In genomic region chr9:123601828-123602227, GRCh38 we compare ENCODE assay signal across 36 cellular contexts.
"Had no signal": no experiment of that assay in that cellular context is flagged by ENCODE, and none has a peak within 500 bp of the region (broad histone marks: within the 10 kb centered on the region; RNA-seq: fewer than 3 reads in every experiment).

No MANE protein-coding gene starts in this region.

- H3K9me3 ChIP-seq: adrenal gland, ascending aorta, body of pancreas, breast epithelium had no signal

- H3K4me3 Mint-ChIP-seq: activated naive CD4-positive, alpha-beta T cell treated with anti-CD3 and anti-CD28 coated beads for 36 hours; activated naive CD4-positive, alpha-beta T cell treated with anti-CD3 and anti-CD28 coated beads, Interleukin-2, amount 10 ng/mL, durations not matched to agents 7 days and 5 days; activated naive CD4-positive, alpha-beta T cell treated with anti-CD3 and anti-CD28 coated beads, Interleukin-2, amount 50 U/mL, for 24 hours; activated naive CD8-positive, alpha-beta T cell; activated naive CD8-positive, alpha-beta T cell treated with anti-CD3 and anti-CD28 coated beads for 36 hours; activated naive CD8-positive, alpha-beta T cell treated with anti-CD3 and anti-CD28 coated beads, Interleukin-2, amount 10 ng/mL, durations not matched to agents 7 days and 5 days; activated naive CD8-positive, alpha-beta T cell treated with anti-CD3 and anti-CD28 coated beads, Interleukin-2, amount 50 U/mL, for 24 hours; activated T-cell treated with anti-CD3 and anti-CD28 coated beads, Interleukin-2, amount 50 U/mL, for 4 hours; activated T-cell treated with anti-CD3 and anti-CD28 coated beads, Interleukin-2, amount 50 U/mL, for 72 hours; activated T-helper 1 cell treated with anti-CD3 and anti-CD28 coated beads, Interleukin-12 subunit alpha, Interleukin-12 subunit beta, Interleukin-2, Interleukin-4 antibody, amounts not matched to agents 30 ng/mL and 10 ng/mL and 1 ng/mL, durations not matched to agents 14 hours and 24 hours and 36 hours; activated T-helper 17 cell treated with anti-CD3 and anti-CD28 coated beads, Interleukin-2, amount 50 U/mL, for 72 hours; brain; central memory CD8-positive, alpha-beta T cell had no signal

- H3K9me3 Mint-ChIP-seq: activated naive CD4-positive, alpha-beta T cell treated with anti-CD3 and anti-CD28 coated beads for 36 hours; activated naive CD4-positive, alpha-beta T cell treated with anti-CD3 and anti-CD28 coated beads, Interleukin-2, amount 10 ng/mL, durations not matched to agents 7 days and 5 days; activated naive CD4-positive, alpha-beta T cell treated with anti-CD3 and anti-CD28 coated beads, Interleukin-2, amount 50 U/mL, for 24 hours; activated naive CD4-positive, alpha-beta T cell treated with anti-CD3 and anti-CD28 coated beads, Interleukin-2, amount 50 U/mL, for 72 hours; activated naive CD8-positive, alpha-beta T cell treated with anti-CD3 and anti-CD28 coated beads for 36 hours; activated naive CD8-positive, alpha-beta T cell treated with anti-CD3 and anti-CD28 coated beads, Interleukin-2, amount 10 ng/mL, durations not matched to agents 7 days and 5 days; activated naive CD8-positive, alpha-beta T cell treated with anti-CD3 and anti-CD28 coated beads, Interleukin-2, amount 50 U/mL, for 24 hours; activated T-cell treated with anti-CD3 and anti-CD28 coated beads, Interleukin-2, amount 50 U/mL, for 4 hours; activated T-cell treated with anti-CD3 and anti-CD28 coated beads, Interleukin-2, amount 50 U/mL, for 72 hours; activated T-helper 1 cell treated with anti-CD3 and anti-CD28 coated beads, Interleukin-12 subunit alpha, Interleukin-12 subunit beta, Interleukin-2, Interleukin-4 antibody, amounts not matched to agents 30 ng/mL and 10 ng/mL and 1 ng/mL, durations not matched to agents 14 hours and 24 hours and 36 hours; activated T-helper 17 cell treated with anti-CD3 and anti-CD28 coated beads, Interleukin-2, amount 50 U/mL, for 72 hours; activated T-helper 2 cell treated with anti-CD3 and anti-CD28 coated beads, Interferon-gamma antibody, Interleukin-2, Interleukin-4, amounts not matched to agents 10 μg/mL and 5 μg/mL and 100 μg/mL, durations not matched to agents 14 hours and 24 hours and 36 hours; brain; central memory CD8-positive, alpha-beta T cell had no signal

- H3K27ac Mint-ChIP-seq: activated naive CD4-positive, alpha-beta T cell treated with anti-CD3 and anti-CD28 coated beads for 36 hours; activated naive CD4-positive, alpha-beta T cell treated with anti-CD3 and anti-CD28 coated beads, Interleukin-2, amount 10 ng/mL, durations not matched to agents 7 days and 5 days; activated naive CD4-positive, alpha-beta T cell treated with anti-CD3 and anti-CD28 coated beads, Interleukin-2, amount 50 U/mL, for 24 hours; activated naive CD4-positive, alpha-beta T cell treated with anti-CD3 and anti-CD28 coated beads, Interleukin-2, amount 50 U/mL, for 72 hours; activated naive CD8-positive, alpha-beta T cell; activated naive CD8-positive, alpha-beta T cell treated with anti-CD3 and anti-CD28 coated beads for 36 hours; activated naive CD8-positive, alpha-beta T cell treated with anti-CD3 and anti-CD28 coated beads, Interleukin-2, amount 10 ng/mL, durations not matched to agents 7 days and 5 days; activated naive CD8-positive, alpha-beta T cell treated with anti-CD3 and anti-CD28 coated beads, Interleukin-2, amount 50 U/mL, for 24 hours; activated T-cell treated with anti-CD3 and anti-CD28 coated beads, Interleukin-2, amount 50 U/mL, for 72 hours; activated T-helper 1 cell treated with anti-CD3 and anti-CD28 coated beads, Interleukin-12 subunit alpha, Interleukin-12 subunit beta, Interleukin-2, Interleukin-4 antibody, amounts not matched to agents 30 ng/mL and 10 ng/mL and 1 ng/mL, durations not matched to agents 14 hours and 24 hours and 36 hours; activated T-helper 17 cell treated with anti-CD3 and anti-CD28 coated beads, Interleukin-2, amount 50 U/mL, for 72 hours; activated T-helper 2 cell treated with anti-CD3 and anti-CD28 coated beads, Interferon-gamma antibody, Interleukin-2, Interleukin-4, amounts not matched to agents 10 μg/mL and 5 μg/mL and 100 μg/mL, durations not matched to agents 14 hours and 24 hours and 36 hours; brain had no signal

- ATAC-seq: activated naive CD4-positive, alpha-beta T cell treated with anti-CD3 and anti-CD28 coated beads, Interleukin-2, amount 50 U/mL, for 72 hours; activated naive CD8-positive, alpha-beta T cell treated with anti-CD3 and anti-CD28 coated beads, Interleukin-2, amount 50 U/mL, for 24 hours; activated T-cell treated with anti-CD3 and anti-CD28 coated beads, Interleukin-2, amount 50 U/mL, for 4 hours; activated T-cell treated with anti-CD3 and anti-CD28 coated beads, Interleukin-2, amount 50 U/mL, for 72 hours; activated T-helper 17 cell treated with anti-CD3 and anti-CD28 coated beads, Interleukin-2, amount 50 U/mL, for 72 hours; body of pancreas had no signal

- H3K4me1 Mint-ChIP-seq: activated naive CD4-positive, alpha-beta T cell treated with anti-CD3 and anti-CD28 coated beads, Interleukin-2, amount 10 ng/mL, durations not matched to agents 7 days and 5 days; activated naive CD4-positive, alpha-beta T cell treated with anti-CD3 and anti-CD28 coated beads, Interleukin-2, amount 50 U/mL, for 24 hours; activated naive CD8-positive, alpha-beta T cell treated with anti-CD3 and anti-CD28 coated beads for 36 hours; activated naive CD8-positive, alpha-beta T cell treated with anti-CD3 and anti-CD28 coated beads, Interleukin-2, amount 10 ng/mL, durations not matched to agents 7 days and 5 days; activated naive CD8-positive, alpha-beta T cell treated with anti-CD3 and anti-CD28 coated beads, Interleukin-2, amount 50 U/mL, for 24 hours; activated T-helper 17 cell treated with anti-CD3 and anti-CD28 coated beads, Interleukin-2, amount 50 U/mL, for 72 hours; central memory CD8-positive, alpha-beta T cell had no signal

- H3K36me3 Mint-ChIP-seq: activated naive CD4-positive, alpha-beta T cell treated with anti-CD3 and anti-CD28 coated beads, Interleukin-2, amount 10 ng/mL, durations not matched to agents 7 days and 5 days; activated naive CD4-positive, alpha-beta T cell treated with anti-CD3 and anti-CD28 coated beads, Interleukin-2, amount 50 U/mL, for 72 hours; activated naive CD8-positive, alpha-beta T cell had no signal

- H3K4me3 ChIP-seq: adrenal gland, ascending aorta, body of pancreas, breast epithelium, cardiac muscle cell had no signal

- H3K27ac ChIP-seq: adrenal gland, ascending aorta, body of pancreas, brain microvascular endothelial cell, breast epithelium, cardiac muscle cell had no signal

- DNase-seq: activated effector memory CD4-positive, alpha-beta T cell treated with anti-CD3 and anti-CD28 coated beads, Interleukin-2, amount 50 U/mL, for 16 hours; activated effector memory CD4-positive, alpha-beta T cell treated with Interleukin-2 at 50 U/mL for 16 hours; activated gamma-delta T cell; activated gamma-delta T cell treated with Interleukin-2 at 50 U/mL for 16 hours; activated naive CD4-positive, alpha-beta T cell; activated naive CD4-positive, alpha-beta T cell treated with anti-CD3 and anti-CD28 coated beads for 36 hours; activated naive CD4-positive, alpha-beta T cell treated with anti-CD3 and anti-CD28 coated beads, Interleukin-2, amount 10 ng/mL, durations not matched to agents 7 days and 5 days; activated naive CD4-positive, alpha-beta T cell treated with anti-CD3 and anti-CD28 coated beads, Interleukin-2, amount 50 U/mL, for 16 hours; activated naive CD4-positive, alpha-beta T cell treated with Interleukin-2 at 50 U/mL for 16 hours; activated naive CD8-positive, alpha-beta T cell treated with anti-CD3 and anti-CD28 coated beads for 36 hours; activated naive CD8-positive, alpha-beta T cell treated with anti-CD3 and anti-CD28 coated beads, Interleukin-2, amount 10 ng/mL, durations not matched to agents 7 days and 5 days; activated naive CD8-positive, alpha-beta T cell treated with anti-CD3 and anti-CD28 coated beads, Interleukin-2, amount 50 U/mL, for 24 hours; activated T-cell treated with anti-CD3 and anti-CD28 coated beads, Interleukin-2, amount 50 U/mL, for 4 hours; activated T-cell treated with anti-CD3 and anti-CD28 coated beads, Interleukin-2, amount 50 U/mL, for 48 hours; activated T-cell treated with anti-CD3 and anti-CD28 coated beads, Interleukin-2, amount 50 U/mL, for 72 hours; adrenal gland; amniotic stem cell; amygdala; anterior cingulate cortex; aorta; body of pancreas; brain microvascular endothelial cell; caudate nucleus; central memory CD4-positive, alpha-beta T cell; cerebellar nuclear complex had no signal

- H3K4me1 ChIP-seq: adrenal gland, ascending aorta, body of pancreas, breast epithelium had no signal

- H3K36me3 ChIP-seq: adrenal gland, ascending aorta, brain microvascular endothelial cell, breast epithelium, cardiac muscle cell had no signal

- H3K27me3 Mint-ChIP-seq: activated naive CD4-positive, alpha-beta T cell treated with anti-CD3 and anti-CD28 coated beads, Interleukin-2, amount 10 ng/mL, durations not matched to agents 7 days and 5 days; activated naive CD4-positive, alpha-beta T cell treated with anti-CD3 and anti-CD28 coated beads, Interleukin-2, amount 50 U/mL, for 24 hours; activated naive CD8-positive, alpha-beta T cell; activated naive CD8-positive, alpha-beta T cell treated with anti-CD3 and anti-CD28 coated beads for 36 hours; activated naive CD8-positive, alpha-beta T cell treated with anti-CD3 and anti-CD28 coated beads, Interleukin-2, amount 10 ng/mL, durations not matched to agents 7 days and 5 days; activated naive CD8-positive, alpha-beta T cell treated with anti-CD3 and anti-CD28 coated beads, Interleukin-2, amount 50 U/mL, for 24 hours; activated T-helper 17 cell treated with anti-CD3 and anti-CD28 coated beads, Interleukin-2, amount 50 U/mL, for 72 hours; brain; central memory CD8-positive, alpha-beta T cell had no signal

- H3K27me3 ChIP-seq: adrenal gland, ascending aorta, body of pancreas, brain microvascular endothelial cell, breast epithelium, cardiac muscle cell had no signal
